In the genomic region with DNA sequence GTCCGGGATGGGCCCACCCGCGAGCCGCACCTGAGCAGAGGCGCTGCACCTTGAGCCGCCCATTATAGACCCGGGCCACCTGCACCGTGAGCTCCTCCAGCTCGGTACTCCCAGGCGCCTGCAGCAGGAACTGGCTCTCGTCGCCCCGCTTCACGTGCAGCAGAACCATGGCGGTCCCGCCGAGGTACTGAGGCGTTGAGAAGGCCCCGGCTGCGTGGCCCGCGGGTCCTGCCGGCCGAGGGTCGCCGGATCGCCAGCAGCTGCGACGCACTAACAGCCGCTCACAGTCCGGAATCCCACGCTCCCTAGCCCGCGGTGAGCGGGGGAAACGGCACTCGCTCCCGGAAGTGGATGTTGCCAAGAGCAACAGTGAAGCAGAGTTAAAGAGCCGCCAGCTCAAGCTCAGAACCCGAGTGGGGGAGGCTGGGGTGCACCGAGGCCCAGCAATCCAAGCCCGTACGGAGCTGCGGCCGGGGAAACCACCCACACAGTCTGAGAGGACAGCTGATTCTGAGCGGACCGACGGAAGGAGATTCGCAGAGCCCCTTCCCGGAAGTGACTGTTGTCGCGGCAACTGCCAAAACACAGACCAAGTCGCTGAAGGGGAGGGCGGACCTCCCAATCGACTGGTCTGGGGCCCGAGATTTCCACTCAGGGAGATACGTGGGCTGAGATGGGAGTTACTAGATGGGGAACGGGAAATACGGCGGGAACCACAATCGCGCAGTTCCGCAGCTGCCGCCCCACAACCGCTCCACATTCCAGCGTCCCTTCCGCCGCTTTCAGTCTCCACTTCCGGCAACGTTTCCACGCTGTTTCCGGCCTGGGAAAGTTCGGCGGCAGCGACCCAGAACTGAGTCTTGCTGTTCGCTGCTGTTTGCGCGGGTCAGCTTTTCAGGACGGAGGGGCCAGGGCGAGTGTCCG, we compare ENCODE assay signal across 8 cellular contexts. TPM values are rescaled to one million over a fixed set of nuclear protein-coding genes. Genes with fewer than 3 reads are reported as not detected.
DNase-seq lines count a peak whose midpoint lies in the region; ATAC-seq and TF ChIP-seq lines count a peak whose summit lies in the region.

CFAP298 (minus strand) TSS at position 303 of the 924 bp plus-strand sequence; CDS start at position 169, 134 bp downstream.

- CTCF ChIA-PET in PC-9 (lab: Charles Lee): no interaction called here

- peak; percentile 91 for ATAC-seq in GM21529 (IDR thresholded peaks at IDR 0.05; ENCODE audit: unreplicated experiment)

- peak within 1 kb of the TSS; percentile 92 for H3K4me2 ChIP-seq in PC-9

- no peaks in the 10 kb centered on the region for H3K27me3 Mint-ChIP-seq in IgD-negative memory B cell
- no peaks in the 10 kb centered on the region for H3K27me3 Mint-ChIP-seq in activated T-cell treated with anti-CD3 and anti-CD28 coated beads, Interleukin-2, amount 50 U/mL, for 24 hours

- H2AFZ ChIP-seq in PC-9: peak within 1 kb of the TSS; percentile 96

- no TSS peak for BruUV-seq in PC-9 (replicated peaks; lab: Mats Ljungman, UMichigan)

- H3K9ac ChIP-seq in mucosa of stomach (ENCODE audit: low read length): peak within 1 kb of the TSS; percentile 86

- peaks cover 15% of the 10 kb centered on the region; the same call in 1 of the 2 replicates for H3F3A ChIP-seq in PC-9 (ENCODE audit: insufficient read depth, low read depth)

- H3K9me3 ChIP-seq in PC-9 (ENCODE audit: insufficient read depth, low read depth): no peaks in the 10 kb centered on the region
- H3K9me3 ChIP-seq in mucosa of stomach (ENCODE audit: control insufficient read depth, low read length): no peaks in the 10 kb centered on the region

- H3K4me3 ChIP-seq in PC-9: peak within 1 kb of the TSS; percentile 90
- peak within 1 kb of the TSS; percentile 85 for H3K4me3 ChIP-seq in mucosa of stomach (ENCODE audit: low read length)

- H3K36me3 Mint-ChIP-seq in IgD-negative memory B cell: peaks cover 7% of the 10 kb centered on the region
- H3K36me3 Mint-ChIP-seq in activated T-cell treated with anti-CD3 and anti-CD28 coated beads, Interleukin-2, amount 50 U/mL, for 24 hours (ENCODE audit: low read depth): peaks cover 41% of the 10 kb centered on the region

- POLR2A ChIA-PET in PC-9 (lab: Charles Lee; ENCODE audit: unreplicated experiment): interaction anchor here (0.6 kb wide), 2 partner anchors 12 to 1117 kb away, joined by 5 to 7 read pairs; no protein-coding TSS in a partner anchor

- H3K4me1 Mint-ChIP-seq in IgD-negative memory B cell: peaks cover 1 to 13% (median 3%) of the 10 kb centered on the region in 3 donors
- H3K4me1 Mint-ChIP-seq in activated T-cell treated with anti-CD3 and anti-CD28 coated beads, Interleukin-2, amount 50 U/mL, for 24 hours (ENCODE audit: low read depth): peaks cover 27% of the 10 kb centered on the region

- DNase-seq in DMS114 treated with DMSO at 0.1 percent for 48 hours (lab: John Stamatoyannopoulos, UW; ENCODE audit: unreplicated experiment) (peak; percentile 85), PC-9 (peak; percentile 76 to 81), erythroblast (lab: John Stamatoyannopoulos, UW) (peak; percentile 93 to 95)
- peak; percentile 92 for DNase-seq in activated T-cell treated with anti-CD3 and anti-CD28 coated beads, Interleukin-2, amount 50 U/mL, for 24 hours
- peak; percentile 67 to 77 for DNase-seq in stimulated activated CD8-positive, alpha-beta memory T cell treated with anti-CD3 and anti-CD28 coated beads, Interleukin-7, amount 100 ng/mL, for 1 hour (ENCODE audit: low read depth in 2 of 2)

- intact Hi-C loops in PC-9 (cut with micrococcal nuclease; ENCODE audit: unreplicated experiment): loop anchor here (1.0 kb wide), 1 partner anchor 116 kb away; the partner anchor contains the start of gene SYNJ1

- H3K9me2 ChIP-seq in PC-9 (ENCODE audit: insufficient read depth): no peaks in the 10 kb centered on the region

- H3K9me3 Mint-ChIP-seq in IgD-negative memory B cell: no peaks in the 10 kb centered on the region
- no peaks in the 10 kb centered on the region for H3K9me3 Mint-ChIP-seq in activated T-cell treated with anti-CD3 and anti-CD28 coated beads, Interleukin-2, amount 50 U/mL, for 24 hours

- H3K36me3 ChIP-seq in PC-9 (ENCODE audit: low read depth): no peaks in the 10 kb centered on the region
- no peaks in the 10 kb centered on the region for H3K36me3 ChIP-seq in mucosa of stomach (ENCODE audit: control insufficient read depth, insufficient read depth, low read length)

- peaks cover 22% of the 10 kb centered on the region for H3K79me2 ChIP-seq in PC-9 (ENCODE audit: low read depth)

- H3K4me1 ChIP-seq in PC-9 (replicated peaks; ENCODE audit: insufficient read depth): peaks cover 8% of the 10 kb centered on the region; the same call in 1 of the 2 replicates
- H3K4me1 ChIP-seq in mucosa of stomach (ENCODE audit: control insufficient read depth, insufficient read depth, low read length): peaks cover 10% of the 10 kb centered on the region

- TF ChIP-seq POLR2A in erythroblast (IDR thresholded peaks at IDR 0.05; ENCODE audit: low read length): peak; percentile 78

- H3K27me3 ChIP-seq in PC-9 (ENCODE audit: insufficient read depth, low read depth) (no peaks in the 10 kb centered on the region), mucosa of stomach (ENCODE audit: control insufficient read depth, insufficient read depth, low read length) (no peaks in the 10 kb centered on the region)

- H3K4me3 Mint-ChIP-seq in IgD-negative memory B cell: peak within 1 kb of the TSS; percentile 96 to 98 (median 98)
- H3K4me3 Mint-ChIP-seq in activated T-cell treated with anti-CD3 and anti-CD28 coated beads, Interleukin-2, amount 50 U/mL, for 24 hours: peak within 1 kb of the TSS; percentile 99

- H3K27ac ChIP-seq in PC-9: peak within 1 kb of the TSS; percentile 68

- H3K27ac Mint-ChIP-seq in IgD-negative memory B cell: peak within 1 kb of the TSS; percentile 97 to 99 (median 98)
- H3K27ac Mint-ChIP-seq in activated T-cell treated with anti-CD3 and anti-CD28 coated beads, Interleukin-2, amount 50 U/mL, for 24 hours: peak within 1 kb of the TSS; percentile 98

- no peaks in the 10 kb centered on the region for H4K20me1 ChIP-seq in PC-9 (ENCODE audit: insufficient read depth)

- TF ChIP-seq CTCF in PC-9 (conservative IDR thresholded peaks at IDR 0.05): no peak

RNA-seq across cellular contexts. Expression of gene CFAP298, which starts in this region (rescaled TPM):
- polyA plus RNA-seq in IgD-negative memory B cell: 63.2 TPM
- total RNA-seq in PC-9 (2021): 31.2 and 35.5 TPM in 2 replicates

Comparison
In these comparisons a context has a peak if more than half of its experiments do, and no peak if none do; other contexts are left out.
1. Peak in every context shown above with its lines: DNase-seq, ATAC-seq, H3K4me3 ChIP-seq and H3K27ac ChIP-seq.